In genomic region chr16:78297066-78297666, GRCh38 we compare ENCODE assay signal across 20 cellular contexts.
DNase-seq lines count a peak whose midpoint lies in the region; ATAC-seq and TF ChIP-seq lines count a peak whose summit lies in the region.
"Had no signal": no experiment of that assay in that cellular context is flagged by ENCODE, and none has a peak within 500 bp of the region (broad histone marks: within the 10 kb centered on the region; RNA-seq: fewer than 3 reads in every experiment).

No MANE protein-coding gene starts in this region.

- H3K9ac ChIP-seq in Karpas-422 (ENCODE audit: low read length), result no peak overlapping the region

- H3K4me3 Mint-ChIP-seq in stimulated activated effector memory CD8-positive, alpha-beta T cell treated with anti-CD3 and anti-CD28 coated beads, Interleukin-12 subunit alpha, Interleukin-12 subunit beta, amount 100 ng/mL, for 72 hours, result no peak overlapping the region
- H3K4me3 Mint-ChIP-seq: activated naive CD4-positive, alpha-beta T cell treated with anti-CD3 and anti-CD28 coated beads, Interleukin-2, amount 10 ng/mL, durations not matched to agents 7 days and 5 days; CD14-positive monocyte; natural killer cell; T-cell had no signal

- H4K20me1 ChIP-seq in Karpas-422 (ENCODE audit: insufficient read depth, low read depth, low read length), result no peaks in the 10 kb centered on the region

- no peaks in the 10 kb centered on the region for H3K9me3 Mint-ChIP-seq in stimulated activated effector memory CD8-positive, alpha-beta T cell treated with anti-CD3 and anti-CD28 coated beads, Interleukin-12 subunit alpha, Interleukin-12 subunit beta, amount 100 ng/mL, for 72 hours
- H3K9me3 Mint-ChIP-seq: natural killer cell had no signal

- no peaks in the 10 kb centered on the region for H3K4me1 Mint-ChIP-seq in stimulated activated effector memory CD8-positive, alpha-beta T cell treated with anti-CD3 and anti-CD28 coated beads, Interleukin-12 subunit alpha, Interleukin-12 subunit beta, amount 100 ng/mL, for 72 hours
- H3K4me1 Mint-ChIP-seq: activated naive CD4-positive, alpha-beta T cell treated with anti-CD3 and anti-CD28 coated beads, Interleukin-2, amount 10 ng/mL, durations not matched to agents 7 days and 5 days; CD14-positive monocyte; natural killer cell; T-cell had no signal

- H3K36me3 ChIP-seq in mucosa of descending colon (ENCODE audit: low read depth), result no peaks in the 10 kb centered on the region
- H3K36me3 ChIP-seq in Karpas-422 (ENCODE audit: insufficient read depth, low read length), result no peaks in the 10 kb centered on the region
- H3K36me3 ChIP-seq: uterus had no signal

- peak; percentile 52 for ATAC-seq in mucosa of descending colon
- ATAC-seq in stimulated activated effector memory CD8-positive, alpha-beta T cell treated with anti-CD3 and anti-CD28 coated beads, Interleukin-12 subunit alpha, Interleukin-12 subunit beta, amount 100 ng/mL, for 72 hours, result no peak
- ATAC-seq in GM19351 (IDR thresholded peaks at IDR 0.05; ENCODE audit: unreplicated experiment), result no peak
- ATAC-seq: natural killer cell, T-cell had no signal

- H3K36me3 Mint-ChIP-seq in stimulated activated effector memory CD8-positive, alpha-beta T cell treated with anti-CD3 and anti-CD28 coated beads, Interleukin-12 subunit alpha, Interleukin-12 subunit beta, amount 100 ng/mL, for 72 hours, result no peaks in the 10 kb centered on the region
- H3K36me3 Mint-ChIP-seq: activated naive CD4-positive, alpha-beta T cell treated with anti-CD3 and anti-CD28 coated beads, Interleukin-2, amount 10 ng/mL, durations not matched to agents 7 days and 5 days; CD14-positive monocyte; natural killer cell had no signal

- TF ChIP-seq CTCF in astrocyte of the spinal cord (IDR thresholded peaks at IDR 0.05; ENCODE audit: low read depth, low read length), result no peak
- TF ChIP-seq CTCF in mucosa of descending colon (IDR thresholded peaks at IDR 0.05), result no peak

- DNase-seq in DMS153 (lab: John Stamatoyannopoulos, UW), result peak; percentile 87
- DNase-seq in NCI-H2081 (lab: John Stamatoyannopoulos, UW), result peak; percentile 40 to 86
- peak; percentile 4 for DNase-seq in astrocyte of the spinal cord (ENCODE audit: low read depth, low spot score)
- peak in 1 of 3 donors; percentile 8 for DNase-seq in mucosa of descending colon
- DNase-seq in NCI-H446 (lab: John Stamatoyannopoulos, UW), result no peak
- DNase-seq in stimulated activated effector memory CD8-positive, alpha-beta T cell treated with anti-CD3 and anti-CD28 coated beads, Interleukin-12 subunit alpha, Interleukin-12 subunit beta, amount 100 ng/mL, for 72 hours (ENCODE audit: low spot score in 2 of 2), result no peak
- DNase-seq in Karpas-422, result no peak
- DNase-seq: ACHN; activated CD4-positive, alpha-beta T cell treated with anti-CD3 and anti-CD28 coated beads, Interleukin-2, amount 50 U/mL, for 48 hours; activated naive CD4-positive, alpha-beta T cell treated with anti-CD3 and anti-CD28 coated beads, Interleukin-2, amount 10 ng/mL, durations not matched to agents 7 days and 5 days; activated T-cell treated with anti-CD3 and anti-CD28 coated beads, Interleukin-2, amount 50 U/mL, for 1 hour; cortex of kidney; natural killer cell; T-cell; uterus had no signal

- no peaks in the 10 kb centered on the region for H3K79me2 ChIP-seq in Karpas-422 (ENCODE audit: low read length)

- intact Hi-C loops in mucosa of descending colon (cut with DNase I, micrococcal nuclease), result no loop called here

- H3K9me3 ChIP-seq in mucosa of descending colon (no peaks in the 10 kb centered on the region), Karpas-422 (ENCODE audit: low read length) (no peaks in the 10 kb centered on the region)
- H3K9me3 ChIP-seq: uterus had no signal

- H3K27ac ChIP-seq in Karpas-422 (ENCODE audit: low read length), result no peak overlapping the region
- H3K27ac ChIP-seq: epithelial cell of prostate, uterus, VCaP had no signal

- in situ Hi-C loops in astrocyte of the spinal cord (cut with HindIII; ENCODE audit: low sequenced_read_pairs), result no loop called here

- H3K4me1 ChIP-seq in mucosa of descending colon (ENCODE audit: low read depth) (peaks cover 5% of the 10 kb centered on the region), Karpas-422 (ENCODE audit: low read length) (no peaks in the 10 kb centered on the region)
- H3K4me1 ChIP-seq: uterus had no signal

- H3K4me3 ChIP-seq in astrocyte of the spinal cord (ENCODE audit: low read depth, low read length), result no peak overlapping the region
- no peak overlapping the region for H3K4me3 ChIP-seq in mucosa of descending colon
- H3K4me3 ChIP-seq in Karpas-422 (ENCODE audit: low read length), result no peak overlapping the region
- H3K4me3 ChIP-seq: lung, uterus had no signal

- no peak overlapping the region for H3K4me2 ChIP-seq in Karpas-422 (ENCODE audit: low read depth, low read length, poor library complexity, severe bottlenecking)

- no peaks in the 10 kb centered on the region for H3K9me2 ChIP-seq in Karpas-422 (replicated peaks; ENCODE audit: insufficient read depth, low read length)

- no peak overlapping the region for H3K27ac Mint-ChIP-seq in stimulated activated effector memory CD8-positive, alpha-beta T cell treated with anti-CD3 and anti-CD28 coated beads, Interleukin-12 subunit alpha, Interleukin-12 subunit beta, amount 100 ng/mL, for 72 hours
- H3K27ac Mint-ChIP-seq: activated naive CD4-positive, alpha-beta T cell treated with anti-CD3 and anti-CD28 coated beads, Interleukin-2, amount 10 ng/mL, durations not matched to agents 7 days and 5 days; CD14-positive monocyte; natural killer cell; T-cell had no signal

- no peaks in the 10 kb centered on the region for H3K27me3 ChIP-seq in Karpas-422 (ENCODE audit: low read length)
- H3K27me3 ChIP-seq: uterus had no signal

- no peak overlapping the region for H2AFZ ChIP-seq in Karpas-422 (ENCODE audit: low read length)

Comparison
In these comparisons a context has a peak if more than half of its experiments do, and no peak if none do; other contexts are left out.
1. DNase-seq: peak in DMS153 (single experiment), NCI-H2081 (2 of 2) and astrocyte of the spinal cord (single experiment); none in NCI-H446 (0 of 2), stimulated activated effector memory CD8-positive, alpha-beta T cell treated with anti-CD3 and anti-CD28 coated beads, Interleukin-12 subunit alpha, Interleukin-12 subunit beta, amount 100 ng/mL, for 72 hours (0 of 2) and Karpas-422 (single experiment).